1 cellular context compared by ENCODE assay signal in the genomic region with DNA sequence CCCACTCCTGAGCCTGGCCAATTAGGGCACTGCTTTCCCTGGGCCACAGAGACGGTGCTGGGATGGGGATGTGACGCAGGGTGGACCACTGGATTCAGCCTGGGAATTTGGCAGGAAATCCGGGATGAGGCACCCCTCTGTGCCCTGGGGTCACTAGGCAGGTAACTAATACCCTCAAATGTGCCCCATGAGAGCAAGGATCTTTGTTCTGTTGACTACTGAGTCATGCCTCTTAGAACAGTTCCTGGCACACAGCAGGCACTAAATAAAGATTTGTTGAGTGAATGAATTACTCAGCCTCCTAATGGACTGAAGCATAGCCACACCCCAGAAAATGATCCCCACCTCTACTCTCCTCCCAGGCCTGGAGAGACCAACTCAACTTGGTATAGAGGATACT.
TF ChIP-seq lines count a peak whose summit lies in the region.

No MANE protein-coding gene starts in this region.

TF ChIP-seq in HEK293, 187 proteins besides CTCF, POLR2A, EP300 and RAD21 (continued from another document):
- TF ChIP-seq PRDM1 (tag by site-specific recombination; IDR thresholded peaks at IDR 0.05) (no peak), OSR2 (tag by site-specific recombination; IDR thresholded peaks at IDR 0.05) (peak; percentile 83), ZNF350 (tag by site-specific recombination; IDR thresholded peaks at IDR 0.05) (no peak), ZNF843 (tag by site-specific recombination; IDR thresholded peaks at IDR 0.05) (peak; percentile 68; the same call in 1 of the 2 replicates), ZNF24 (tag by site-specific recombination; IDR thresholded peaks at IDR 0.05) (peak; percentile 85), ZNF366 (tag by site-specific recombination; conservative IDR thresholded peaks at IDR 0.05) (no peak), ZNF585B (tag by site-specific recombination; IDR thresholded peaks at IDR 0.05) (no peak), KLF1 (tag by site-specific recombination; IDR thresholded peaks at IDR 0.05) (peak; percentile 91), KLF9 (tag by site-specific recombination; IDR thresholded peaks at IDR 0.05; ENCODE audit: low read depth) (peak; percentile 55; the same call in 1 of the 2 replicates), ZNF629 (tag by site-specific recombination; IDR thresholded peaks at IDR 0.05) (peak; percentile 83), MYNN (tag by site-specific recombination; IDR thresholded peaks at IDR 0.05; ENCODE audit: borderline replicate concordance) (no peak), ZBTB17 (tag by site-specific recombination; IDR thresholded peaks at IDR 0.05) (0 out of 2 replicates have a peak, but pooled peaks have one; percentile 13), IKZF3 (tag by site-specific recombination; IDR thresholded peaks at IDR 0.05) (peak; percentile 58; the same call in 1 of the 2 replicates), ZNF560 (tag by site-specific recombination; IDR thresholded peaks at IDR 0.05; ENCODE audit: borderline replicate concordance) (no peak), ZNF426 (tag by site-specific recombination; IDR thresholded peaks at IDR 0.05) (no peak), ZNF221 (tag by site-specific recombination; IDR thresholded peaks at IDR 0.05; ENCODE audit: borderline replicate concordance) (no peak), ZBTB8A (tag by site-specific recombination; IDR thresholded peaks at IDR 0.05) (0 out of 2 replicates have a peak, but pooled peaks have one; percentile 4), GFI1B (tag by site-specific recombination; IDR thresholded peaks at IDR 0.05) (0 out of 2 replicates have a peak, but pooled peaks have one; percentile 52), BCL11A (tag by site-specific recombination; IDR thresholded peaks at IDR 0.05; ENCODE audit: low read depth) (peak; percentile 61; the same call in 1 of the 2 replicates), GLIS2 (tag by site-specific recombination; IDR thresholded peaks at IDR 0.05) (0 out of 2 replicates have a peak, but pooled peaks have one; percentile 21), ZNF391 (tag by site-specific recombination; IDR thresholded peaks at IDR 0.05; ENCODE audit: borderline replicate concordance, low read depth) (peak; percentile 26; the same call in 1 of the 2 replicates), GLIS1 (tag by site-specific recombination; IDR thresholded peaks at IDR 0.05) (peak; percentile 26; the same call in 1 of the 2 replicates), ZNF184 (tag by site-specific recombination; IDR thresholded peaks at IDR 0.05) (peak; percentile 53; the same call in 1 of the 2 replicates), ZNF776 (tag by site-specific recombination; IDR thresholded peaks at IDR 0.05; ENCODE audit: borderline replicate concordance) (no peak), ZEB2 (tag by site-specific recombination; IDR thresholded peaks at IDR 0.05) (peak; percentile 57; the same call in 1 of the 2 replicates), ZSCAN16 (tag by site-specific recombination; IDR thresholded peaks at IDR 0.05) (no peak), WT1 (tag by site-specific recombination; IDR thresholded peaks at IDR 0.05) (peak; percentile 64), SCRT2 (tag by site-specific recombination; IDR thresholded peaks at IDR 0.05) (no peak), ZIC2 (tag by site-specific recombination; IDR thresholded peaks at IDR 0.05) (peak; percentile 48), ZNF707 (tag by site-specific recombination; IDR thresholded peaks at IDR 0.05) (0 out of 2 replicates have a peak, but pooled peaks have one; percentile 34), KLF16 (tag by site-specific recombination; IDR thresholded peaks at IDR 0.05) (peak; percentile 21; the same call in 1 of the 2 replicates), ZNF146 (tag by site-specific recombination; IDR thresholded peaks at IDR 0.05) (peak; percentile 40; the same call in 1 of the 2 replicates)
- TF ChIP-seq, protein P1, sequence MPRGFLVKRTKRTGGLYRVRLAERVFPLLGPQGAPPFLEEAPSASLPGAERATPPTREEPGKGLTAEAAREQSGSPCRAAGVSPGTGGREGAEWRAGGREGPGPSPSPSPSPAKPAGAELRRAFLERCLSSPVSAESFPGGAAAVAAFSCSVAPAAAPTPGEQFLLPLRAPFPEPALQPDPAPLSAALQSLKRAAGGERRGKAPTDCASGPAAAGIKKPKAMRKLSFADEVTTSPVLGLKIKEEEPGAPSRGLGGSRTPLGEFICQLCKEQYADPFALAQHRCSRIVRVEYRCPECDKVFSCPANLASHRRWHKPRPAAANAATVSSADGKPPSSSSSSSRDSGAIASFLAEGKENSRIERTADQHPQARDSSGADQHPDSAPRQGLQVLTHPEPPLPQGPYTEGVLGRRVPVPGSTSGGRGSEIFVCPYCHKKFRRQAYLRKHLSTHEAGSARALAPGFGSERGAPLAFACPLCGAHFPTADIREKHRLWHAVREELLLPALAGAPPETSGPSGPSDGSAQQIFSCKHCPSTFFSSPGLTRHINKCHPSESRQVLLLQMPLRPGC (tag by site-specific recombination; IDR thresholded peaks at IDR 0.05) = peak; percentile 89
- TF ChIP-seq, protein P2, sequence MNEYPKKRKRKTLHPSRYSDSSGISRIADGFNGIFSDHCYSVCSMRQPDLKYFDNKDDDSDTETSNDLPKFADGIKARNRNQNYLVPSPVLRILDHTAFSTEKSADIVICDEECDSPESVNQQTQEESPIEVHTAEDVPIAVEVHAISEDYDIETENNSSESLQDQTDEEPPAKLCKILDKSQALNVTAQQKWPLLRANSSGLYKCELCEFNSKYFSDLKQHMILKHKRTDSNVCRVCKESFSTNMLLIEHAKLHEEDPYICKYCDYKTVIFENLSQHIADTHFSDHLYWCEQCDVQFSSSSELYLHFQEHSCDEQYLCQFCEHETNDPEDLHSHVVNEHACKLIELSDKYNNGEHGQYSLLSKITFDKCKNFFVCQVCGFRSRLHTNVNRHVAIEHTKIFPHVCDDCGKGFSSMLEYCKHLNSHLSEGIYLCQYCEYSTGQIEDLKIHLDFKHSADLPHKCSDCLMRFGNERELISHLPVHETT (tag by site-specific recombination; IDR thresholded peaks at IDR 0.05) = peak; percentile 68
- TF ChIP-seq, protein P3, sequence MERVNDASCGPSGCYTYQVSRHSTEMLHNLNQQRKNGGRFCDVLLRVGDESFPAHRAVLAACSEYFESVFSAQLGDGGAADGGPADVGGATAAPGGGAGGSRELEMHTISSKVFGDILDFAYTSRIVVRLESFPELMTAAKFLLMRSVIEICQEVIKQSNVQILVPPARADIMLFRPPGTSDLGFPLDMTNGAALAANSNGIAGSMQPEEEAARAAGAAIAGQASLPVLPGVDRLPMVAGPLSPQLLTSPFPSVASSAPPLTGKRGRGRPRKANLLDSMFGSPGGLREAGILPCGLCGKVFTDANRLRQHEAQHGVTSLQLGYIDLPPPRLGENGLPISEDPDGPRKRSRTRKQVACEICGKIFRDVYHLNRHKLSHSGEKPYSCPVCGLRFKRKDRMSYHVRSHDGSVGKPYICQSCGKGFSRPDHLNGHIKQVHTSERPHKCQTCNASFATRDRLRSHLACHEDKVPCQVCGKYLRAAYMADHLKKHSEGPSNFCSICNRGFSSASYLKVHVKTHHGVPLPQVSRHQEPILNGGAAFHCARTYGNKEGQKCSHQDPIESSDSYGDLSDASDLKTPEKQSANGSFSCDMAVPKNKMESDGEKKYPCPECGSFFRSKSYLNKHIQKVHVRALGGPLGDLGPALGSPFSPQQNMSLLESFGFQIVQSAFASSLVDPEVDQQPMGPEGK (tag by site-specific recombination; IDR thresholded peaks at IDR 0.05) = peak; percentile 61; the same call in 1 of the 2 replicates
- TF ChIP-seq, protein P4, sequence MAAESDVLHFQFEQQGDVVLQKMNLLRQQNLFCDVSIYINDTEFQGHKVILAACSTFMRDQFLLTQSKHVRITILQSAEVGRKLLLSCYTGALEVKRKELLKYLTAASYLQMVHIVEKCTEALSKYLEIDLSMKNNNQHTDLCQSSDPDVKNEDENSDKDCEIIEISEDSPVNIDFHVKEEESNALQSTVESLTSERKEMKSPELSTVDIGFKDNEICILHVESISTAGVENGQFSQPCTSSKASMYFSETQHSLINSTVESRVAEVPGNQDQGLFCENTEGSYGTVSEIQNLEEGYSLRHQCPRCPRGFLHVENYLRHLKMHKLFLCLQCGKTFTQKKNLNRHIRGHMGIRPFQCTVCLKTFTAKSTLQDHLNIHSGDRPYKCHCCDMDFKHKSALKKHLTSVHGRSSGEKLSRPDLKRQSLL (tag by site-specific recombination; IDR thresholded peaks at IDR 0.05) = peak; percentile 40; the same call in 1 of the 2 replicates
- TF ChIP-seq, protein P5, sequence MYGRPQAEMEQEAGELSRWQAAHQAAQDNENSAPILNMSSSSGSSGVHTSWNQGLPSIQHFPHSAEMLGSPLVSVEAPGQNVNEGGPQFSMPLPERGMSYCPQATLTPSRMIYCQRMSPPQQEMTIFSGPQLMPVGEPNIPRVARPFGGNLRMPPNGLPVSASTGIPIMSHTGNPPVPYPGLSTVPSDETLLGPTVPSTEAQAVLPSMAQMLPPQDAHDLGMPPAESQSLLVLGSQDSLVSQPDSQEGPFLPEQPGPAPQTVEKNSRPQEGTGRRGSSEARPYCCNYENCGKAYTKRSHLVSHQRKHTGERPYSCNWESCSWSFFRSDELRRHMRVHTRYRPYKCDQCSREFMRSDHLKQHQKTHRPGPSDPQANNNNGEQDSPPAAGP (tag by site-specific recombination; IDR thresholded peaks at IDR 0.05) = peak; percentile 95
- TF ChIP-seq, protein P6, sequence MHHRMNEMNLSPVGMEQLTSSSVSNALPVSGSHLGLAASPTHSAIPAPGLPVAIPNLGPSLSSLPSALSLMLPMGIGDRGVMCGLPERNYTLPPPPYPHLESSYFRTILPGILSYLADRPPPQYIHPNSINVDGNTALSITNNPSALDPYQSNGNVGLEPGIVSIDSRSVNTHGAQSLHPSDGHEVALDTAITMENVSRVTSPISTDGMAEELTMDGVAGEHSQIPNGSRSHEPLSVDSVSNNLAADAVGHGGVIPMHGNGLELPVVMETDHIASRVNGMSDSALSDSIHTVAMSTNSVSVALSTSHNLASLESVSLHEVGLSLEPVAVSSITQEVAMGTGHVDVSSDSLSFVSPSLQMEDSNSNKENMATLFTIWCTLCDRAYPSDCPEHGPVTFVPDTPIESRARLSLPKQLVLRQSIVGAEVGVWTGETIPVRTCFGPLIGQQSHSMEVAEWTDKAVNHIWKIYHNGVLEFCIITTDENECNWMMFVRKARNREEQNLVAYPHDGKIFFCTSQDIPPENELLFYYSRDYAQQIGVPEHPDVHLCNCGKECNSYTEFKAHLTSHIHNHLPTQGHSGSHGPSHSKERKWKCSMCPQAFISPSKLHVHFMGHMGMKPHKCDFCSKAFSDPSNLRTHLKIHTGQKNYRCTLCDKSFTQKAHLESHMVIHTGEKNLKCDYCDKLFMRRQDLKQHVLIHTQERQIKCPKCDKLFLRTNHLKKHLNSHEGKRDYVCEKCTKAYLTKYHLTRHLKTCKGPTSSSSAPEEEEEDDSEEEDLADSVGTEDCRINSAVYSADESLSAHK (tag by site-specific recombination; IDR thresholded peaks at IDR 0.05) = peak; percentile 59
- TF ChIP-seq, protein P7, sequence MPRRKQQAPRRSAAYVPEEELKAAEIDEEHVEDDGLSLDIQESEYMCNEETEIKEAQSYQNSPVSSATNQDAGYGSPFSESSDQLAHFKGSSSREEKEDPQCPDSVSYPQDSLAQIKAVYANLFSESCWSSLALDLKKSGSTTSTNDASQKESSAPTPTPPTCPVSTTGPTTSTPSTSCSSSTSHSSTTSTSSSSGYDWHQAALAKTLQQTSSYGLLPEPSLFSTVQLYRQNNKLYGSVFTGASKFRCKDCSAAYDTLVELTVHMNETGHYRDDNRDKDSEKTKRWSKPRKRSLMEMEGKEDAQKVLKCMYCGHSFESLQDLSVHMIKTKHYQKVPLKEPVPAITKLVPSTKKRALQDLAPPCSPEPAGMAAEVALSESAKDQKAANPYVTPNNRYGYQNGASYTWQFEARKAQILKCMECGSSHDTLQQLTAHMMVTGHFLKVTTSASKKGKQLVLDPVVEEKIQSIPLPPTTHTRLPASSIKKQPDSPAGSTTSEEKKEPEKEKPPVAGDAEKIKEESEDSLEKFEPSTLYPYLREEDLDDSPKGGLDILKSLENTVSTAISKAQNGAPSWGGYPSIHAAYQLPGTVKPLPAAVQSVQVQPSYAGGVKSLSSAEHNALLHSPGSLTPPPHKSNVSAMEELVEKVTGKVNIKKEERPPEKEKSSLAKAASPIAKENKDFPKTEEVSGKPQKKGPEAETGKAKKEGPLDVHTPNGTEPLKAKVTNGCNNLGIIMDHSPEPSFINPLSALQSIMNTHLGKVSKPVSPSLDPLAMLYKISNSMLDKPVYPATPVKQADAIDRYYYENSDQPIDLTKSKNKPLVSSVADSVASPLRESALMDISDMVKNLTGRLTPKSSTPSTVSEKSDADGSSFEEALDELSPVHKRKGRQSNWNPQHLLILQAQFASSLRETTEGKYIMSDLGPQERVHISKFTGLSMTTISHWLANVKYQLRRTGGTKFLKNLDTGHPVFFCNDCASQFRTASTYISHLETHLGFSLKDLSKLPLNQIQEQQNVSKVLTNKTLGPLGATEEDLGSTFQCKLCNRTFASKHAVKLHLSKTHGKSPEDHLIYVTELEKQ (tag by site-specific recombination; IDR thresholded peaks at IDR 0.05; ENCODE audit: borderline replicate concordance) = peak; percentile 40; the same call in 1 of the 2 replicates
